ENCODE assay signal across 8 cellular contexts in genomic region chr2:196263181-196263747, GRCh38.
DNase-seq lines count a peak whose midpoint lies in the region; ATAC-seq and TF ChIP-seq lines count a peak whose summit lies in the region.

No MANE protein-coding gene starts in this region.

- POLR2A ChIA-PET in WTC11 (lab: Charles Lee), result no interaction called here

- H3K27me3 ChIP-seq in foreskin keratinocyte, result no peaks in the 10 kb centered on the region

- no peaks in the 10 kb centered on the region for H3K27me3 Mint-ChIP-seq in WTC11 (ENCODE audit: low read depth)
- H3K27me3 Mint-ChIP-seq in stimulated activated naive CD8-positive, alpha-beta T cell treated with anti-CD3 and anti-CD28 coated beads, Interleukin-15, amount 100 ng/mL, for 72 hours, result no peaks in the 10 kb centered on the region

- CTCF ChIA-PET in WTC11 (lab: Charles Lee), result interaction anchor here (0.7 kb wide), 1 partner anchor 166 kb away, joined by 4 read pairs; no protein-coding TSS in a partner anchor

- H3K4me1 Mint-ChIP-seq in WTC11, result peaks cover 27% of the 10 kb centered on the region
- H3K4me1 Mint-ChIP-seq in stimulated activated naive CD8-positive, alpha-beta T cell treated with anti-CD3 and anti-CD28 coated beads, Interleukin-15, amount 100 ng/mL, for 72 hours, result peaks cover 71% of the 10 kb centered on the region

- no peak overlapping the region for H3K4me3 Mint-ChIP-seq in WTC11
- H3K4me3 Mint-ChIP-seq in stimulated activated naive CD8-positive, alpha-beta T cell treated with anti-CD3 and anti-CD28 coated beads, Interleukin-15, amount 100 ng/mL, for 72 hours, result peak overlapping the region; percentile 79 to 85

- ATAC-seq in GM21529 (IDR thresholded peaks at IDR 0.05; ENCODE audit: unreplicated experiment) (peak; percentile 97), WTC11 (no peak), foreskin keratinocyte (peak; percentile 79)
- ATAC-seq in stimulated activated naive CD8-positive, alpha-beta T cell treated with anti-CD3 and anti-CD28 coated beads, Interleukin-15, amount 100 ng/mL, for 72 hours, result peak; percentile 74

- peak overlapping the region; percentile 25 for H3K4me3 ChIP-seq in Jurkat, Clone E6-1 (ENCODE audit: low read length)

- TF ChIP-seq CTCF in WTC11 (IDR thresholded peaks at IDR 0.05), result no peak
- TF ChIP-seq CTCF in foreskin keratinocyte (conservative IDR thresholded peaks at IDR 0.05), result no peak

- DNase-seq in GM04503 (ENCODE audit: low read depth), result peak; percentile 68
- peak; percentile 97 for DNase-seq in Jurkat, Clone E6-1 (ENCODE audit: low read depth, low spot score)
- no peak for DNase-seq in WTC11 (ENCODE audit: low spot score)
- peak; percentile 92 to 96 for DNase-seq in foreskin keratinocyte
- DNase-seq in stimulated activated naive CD8-positive, alpha-beta T cell treated with anti-CD3 and anti-CD28 coated beads, Interleukin-15, amount 100 ng/mL, for 72 hours, result peak; percentile 29 to 31
- no peak for DNase-seq in cerebellar nuclear complex (lab: John Stamatoyannopoulos, UW)
- DNase-seq in AG08396 (ENCODE audit: low spot score), result no peak

- peaks cover 66% of the 10 kb centered on the region for H3K4me1 ChIP-seq in foreskin keratinocyte

- no peaks in the 10 kb centered on the region for H3K9me3 Mint-ChIP-seq in WTC11
- no peaks in the 10 kb centered on the region for H3K9me3 Mint-ChIP-seq in stimulated activated naive CD8-positive, alpha-beta T cell treated with anti-CD3 and anti-CD28 coated beads, Interleukin-15, amount 100 ng/mL, for 72 hours

- H3K27ac ChIP-seq in foreskin keratinocyte, result peak overlapping the region; percentile 95

- peak overlapping the region; percentile 17; the same call in 1 of the 2 replicates for H3K27ac Mint-ChIP-seq in WTC11
- H3K27ac Mint-ChIP-seq in stimulated activated naive CD8-positive, alpha-beta T cell treated with anti-CD3 and anti-CD28 coated beads, Interleukin-15, amount 100 ng/mL, for 72 hours, result peak overlapping the region; percentile 95

- no peaks in the 10 kb centered on the region for H3K36me3 Mint-ChIP-seq in WTC11

TF ChIP-seq in WTC11, 78 proteins besides CTCF, POLR2A, EP300 and RAD21:
- TF ChIP-seq HMGA2 (CRISPR knock-in tag; IDR thresholded peaks at IDR 0.05), result no peak
- no peak for TF ChIP-seq GRHL2 (CRISPR knock-in tag; IDR thresholded peaks at IDR 0.05; ENCODE audit: insufficient replicate concordance, severe bottlenecking)
- no peak for TF ChIP-seq ZNF425 (CRISPR knock-in tag; conservative IDR thresholded peaks at IDR 0.05)
- TF ChIP-seq, protein P1, sequence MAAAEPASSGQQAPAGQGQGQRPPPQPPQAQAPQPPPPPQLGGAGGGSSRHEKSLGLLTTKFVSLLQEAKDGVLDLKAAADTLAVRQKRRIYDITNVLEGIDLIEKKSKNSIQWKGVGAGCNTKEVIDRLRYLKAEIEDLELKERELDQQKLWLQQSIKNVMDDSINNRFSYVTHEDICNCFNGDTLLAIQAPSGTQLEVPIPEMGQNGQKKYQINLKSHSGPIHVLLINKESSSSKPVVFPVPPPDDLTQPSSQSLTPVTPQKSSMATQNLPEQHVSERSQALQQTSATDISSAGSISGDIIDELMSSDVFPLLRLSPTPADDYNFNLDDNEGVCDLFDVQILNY (CRISPR knock-in tag; IDR thresholded peaks at IDR 0.05), result no peak
- TF ChIP-seq JUN (CRISPR knock-in tag; IDR thresholded peaks at IDR 0.05), result no peak
- TF ChIP-seq, protein P2, sequence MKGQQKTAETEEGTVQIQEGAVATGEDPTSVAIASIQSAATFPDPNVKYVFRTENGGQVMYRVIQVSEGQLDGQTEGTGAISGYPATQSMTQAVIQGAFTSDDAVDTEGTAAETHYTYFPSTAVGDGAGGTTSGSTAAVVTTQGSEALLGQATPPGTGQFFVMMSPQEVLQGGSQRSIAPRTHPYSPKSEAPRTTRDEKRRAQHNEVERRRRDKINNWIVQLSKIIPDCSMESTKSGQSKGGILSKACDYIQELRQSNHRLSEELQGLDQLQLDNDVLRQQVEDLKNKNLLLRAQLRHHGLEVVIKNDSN (CRISPR knock-in tag; IDR thresholded peaks at IDR 0.05), result no peak
- no peak for TF ChIP-seq ZMAT4 (CRISPR knock-in tag; IDR thresholded peaks at IDR 0.05)
- TF ChIP-seq FOXP4 (CRISPR knock-in tag; IDR thresholded peaks at IDR 0.05), result no peak

Comparison
In these comparisons a context has a peak if more than half of its experiments do, and no peak if none do; other contexts are left out.
1. DNase-seq: peak in GM04503 (single experiment), Jurkat, Clone E6-1 (single experiment), foreskin keratinocyte (2 of 2) and stimulated activated naive CD8-positive, alpha-beta T cell treated with anti-CD3 and anti-CD28 coated beads, Interleukin-15, amount 100 ng/mL, for 72 hours (2 of 2); none in WTC11 (single experiment), cerebellar nuclear complex (0 of 2) and AG08396 (single experiment).